Comparison of ENCODE assay signal across 1 cellular context in the genomic region with DNA sequence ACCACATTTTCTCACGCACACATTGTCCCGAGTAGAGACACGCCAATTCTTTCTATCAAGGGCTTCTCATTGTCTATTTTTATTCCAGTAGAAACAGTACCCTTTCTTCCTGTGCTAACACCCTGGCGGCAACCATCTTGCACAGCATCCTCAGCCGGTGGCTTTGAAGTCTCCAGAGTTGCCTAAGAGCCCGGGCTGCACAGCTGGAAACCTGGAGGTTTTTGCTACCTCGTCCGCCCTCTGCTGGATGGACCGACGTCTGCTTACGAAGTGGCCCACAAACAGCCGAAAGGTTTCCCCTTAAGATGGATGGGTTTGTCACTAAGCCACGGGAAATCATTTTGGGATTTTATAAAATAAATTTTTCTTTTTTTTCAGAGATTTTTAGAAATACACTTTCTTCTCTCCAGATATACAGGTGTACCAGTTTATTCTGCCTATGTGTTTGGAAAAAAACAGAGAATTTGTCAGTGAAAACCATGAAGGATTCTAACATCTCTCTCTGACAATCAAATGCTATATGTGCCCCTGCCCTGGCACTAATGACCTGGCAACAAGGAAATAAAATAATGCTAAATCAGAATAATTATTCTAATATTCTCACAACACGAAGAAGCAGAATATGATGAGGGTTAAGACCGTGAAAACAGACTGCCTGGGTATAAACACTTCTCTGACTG.
TF ChIP-seq lines count a peak whose summit lies in the region.

No MANE protein-coding gene starts in this region.

TF ChIP-seq in WTC11, 78 proteins besides CTCF, POLR2A, EP300 and RAD21 (continued from another document):
- TF ChIP-seq, protein P1, sequence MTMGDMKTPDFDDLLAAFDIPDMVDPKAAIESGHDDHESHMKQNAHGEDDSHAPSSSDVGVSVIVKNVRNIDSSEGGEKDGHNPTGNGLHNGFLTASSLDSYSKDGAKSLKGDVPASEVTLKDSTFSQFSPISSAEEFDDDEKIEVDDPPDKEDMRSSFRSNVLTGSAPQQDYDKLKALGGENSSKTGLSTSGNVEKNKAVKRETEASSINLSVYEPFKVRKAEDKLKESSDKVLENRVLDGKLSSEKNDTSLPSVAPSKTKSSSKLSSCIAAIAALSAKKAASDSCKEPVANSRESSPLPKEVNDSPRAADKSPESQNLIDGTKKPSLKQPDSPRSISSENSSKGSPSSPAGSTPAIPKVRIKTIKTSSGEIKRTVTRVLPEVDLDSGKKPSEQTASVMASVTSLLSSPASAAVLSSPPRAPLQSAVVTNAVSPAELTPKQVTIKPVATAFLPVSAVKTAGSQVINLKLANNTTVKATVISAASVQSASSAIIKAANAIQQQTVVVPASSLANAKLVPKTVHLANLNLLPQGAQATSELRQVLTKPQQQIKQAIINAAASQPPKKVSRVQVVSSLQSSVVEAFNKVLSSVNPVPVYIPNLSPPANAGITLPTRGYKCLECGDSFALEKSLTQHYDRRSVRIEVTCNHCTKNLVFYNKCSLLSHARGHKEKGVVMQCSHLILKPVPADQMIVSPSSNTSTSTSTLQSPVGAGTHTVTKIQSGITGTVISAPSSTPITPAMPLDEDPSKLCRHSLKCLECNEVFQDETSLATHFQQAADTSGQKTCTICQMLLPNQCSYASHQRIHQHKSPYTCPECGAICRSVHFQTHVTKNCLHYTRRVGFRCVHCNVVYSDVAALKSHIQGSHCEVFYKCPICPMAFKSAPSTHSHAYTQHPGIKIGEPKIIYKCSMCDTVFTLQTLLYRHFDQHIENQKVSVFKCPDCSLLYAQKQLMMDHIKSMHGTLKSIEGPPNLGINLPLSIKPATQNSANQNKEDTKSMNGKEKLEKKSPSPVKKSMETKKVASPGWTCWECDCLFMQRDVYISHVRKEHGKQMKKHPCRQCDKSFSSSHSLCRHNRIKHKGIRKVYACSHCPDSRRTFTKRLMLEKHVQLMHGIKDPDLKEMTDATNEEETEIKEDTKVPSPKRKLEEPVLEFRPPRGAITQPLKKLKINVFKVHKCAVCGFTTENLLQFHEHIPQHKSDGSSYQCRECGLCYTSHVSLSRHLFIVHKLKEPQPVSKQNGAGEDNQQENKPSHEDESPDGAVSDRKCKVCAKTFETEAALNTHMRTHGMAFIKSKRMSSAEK (CRISPR knock-in tag; IDR thresholded peaks at IDR 0.05; ENCODE audit: borderline replicate concordance): no peak
- TF ChIP-seq FOXP1 (CRISPR knock-in tag; IDR thresholded peaks at IDR 0.05; ENCODE audit: borderline replicate concordance) (no peak), SMAD3 (CRISPR knock-in tag; IDR thresholded peaks at IDR 0.05; ENCODE audit: borderline replicate concordance) (no peak), GRHL2 (CRISPR knock-in tag; IDR thresholded peaks at IDR 0.05; ENCODE audit: insufficient replicate concordance, severe bottlenecking) (no peak), HMGA2 (CRISPR knock-in tag; IDR thresholded peaks at IDR 0.05) (no peak)
TF ChIP-seq in WTC11: peak in this region for 0.
